In the genomic region with DNA sequence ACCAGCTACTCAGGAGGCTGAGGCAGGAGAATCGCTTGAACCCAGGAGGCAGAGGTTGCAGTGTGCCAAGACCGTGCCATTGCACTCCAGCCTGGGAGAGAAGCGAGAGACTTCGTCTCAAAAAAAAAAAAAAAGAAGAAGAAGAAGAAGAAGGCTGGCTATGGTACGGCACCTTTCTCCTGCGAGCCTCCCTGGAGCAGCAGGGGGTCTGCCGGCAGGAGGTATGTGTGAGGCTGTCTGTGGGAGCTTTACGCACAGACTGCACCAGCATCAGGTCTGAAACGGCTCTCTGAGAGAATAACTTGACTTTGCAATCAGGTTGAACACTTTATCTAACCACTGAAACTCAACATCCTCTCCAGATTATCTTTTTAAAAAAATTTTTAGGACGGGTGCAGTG, we compare ENCODE assay signal across 24 cellular contexts.
"Had no signal": no experiment of that assay in that cellular context is flagged by ENCODE, and none has a peak within 500 bp of the region (broad histone marks: within the 10 kb centered on the region; RNA-seq: fewer than 3 reads in every experiment).

No MANE protein-coding gene starts in this region.

- ATAC-seq: K562, Panc1, PC-3, Right ventricle myocardium inferior, SK-N-SH treated with all-trans-retinoic acid at 6 μM for 48 hours had no signal

- H3K9me3 ChIP-seq: SJCRH30 had no signal

- H3K27me3 ChIP-seq: SJCRH30 had no signal

- DNase-seq: Kasumi-1, MM.1S, NCI-H1092 treated with DMSO at 0.1 percent for 48 hours, NCI-H1436, NCI-H187, NCI-H2029, NCI-H2081 treated with DMSO at 0.1 percent for 48 hours, NCI-H2171, NCI-H226, NCI-H446, NCI-H510A, NCI-H524 treated with DMSO at 0.1 percent for 48 hours, NCI-H69, NCI-H774, PC-3, SHP77 treated with DMSO at 0.1 percent for 48 hours, SJCRH30 had no signal

- H3K27ac ChIP-seq: HL-60, KMS-11, RWPE1, SJCRH30 had no signal

- H3K4me1 ChIP-seq: SJCRH30 had no signal

- H3K4me3 ChIP-seq: K562, SJCRH30 had no signal

- H3K36me3 ChIP-seq: SJCRH30 had no signal
